Comparison of ENCODE assay signal across 8 cellular contexts in genomic region chr2:70143314-70144150, GRCh38. TPM values are rescaled to one million over a fixed set of nuclear protein-coding genes. Genes with fewer than 3 reads are reported as not detected.
DNase-seq lines count a peak whose midpoint lies in the region; ATAC-seq and TF ChIP-seq lines count a peak whose summit lies in the region.

No MANE protein-coding gene starts in this region.

- H3K9ac ChIP-seq in neural progenitor cell, result peak overlapping the region; percentile 66

- no peaks in the 10 kb centered on the region for H3K36me3 ChIP-seq in neural progenitor cell

- peak; percentile 61 for DNase-seq in stimulated activated CD4-positive, alpha-beta T cell treated with anti-CD3 and anti-CD28 coated beads, Interleukin-15, amount 100 ng/mL, for 24 hours
- DNase-seq in stimulated activated CD4-positive, alpha-beta T cell treated with anti-CD3 and anti-CD28 coated beads, Interleukin-12 subunit alpha, Interleukin-12 subunit beta, amount 100 ng/mL, for 4 hours, result no peak
- DNase-seq in NCI-H460 (ENCODE audit: extremely low read depth, low read depth) (peak; percentile 54), fibroblast of pulmonary artery (ENCODE audit: low read depth) (peak; percentile 61), neural progenitor cell (ENCODE audit: low spot score) (peak; percentile 24)
- peak; percentile 45 for DNase-seq in activated T-cell treated with anti-CD3 and anti-CD28 coated beads, Interleukin-2, amount 50 U/mL, for 4 hours

- H3K4me2 ChIP-seq in neural progenitor cell, result peak overlapping the region; percentile 77

- H3F3A ChIP-seq in neural progenitor cell (ENCODE audit: low read depth), result peaks cover 30% of the 10 kb centered on the region

- no peaks in the 10 kb centered on the region for H4K20me1 ChIP-seq in neural progenitor cell (ENCODE audit: low read depth)

- no peaks in the 10 kb centered on the region for H3K79me2 ChIP-seq in neural progenitor cell (ENCODE audit: low read depth)

- H3K36me3 Mint-ChIP-seq in activated T-cell treated with anti-CD3 and anti-CD28 coated beads, Interleukin-2, amount 50 U/mL, for 4 hours (ENCODE audit: insufficient read depth), result no peaks in the 10 kb centered on the region
- H3K36me3 Mint-ChIP-seq in neural progenitor cell, result no peaks in the 10 kb centered on the region

- H3K27me3 ChIP-seq in neural progenitor cell, result no peaks in the 10 kb centered on the region

- no peak overlapping the region for H2AFZ ChIP-seq in neural progenitor cell (replicated peaks)

- no peaks in the 10 kb centered on the region for H3K9me3 ChIP-seq in neural progenitor cell (ENCODE audit: low read depth)

- H3K4me1 Mint-ChIP-seq in activated T-cell treated with anti-CD3 and anti-CD28 coated beads, Interleukin-2, amount 50 U/mL, for 4 hours (ENCODE audit: low read depth), result peaks cover 54% of the 10 kb centered on the region
- peaks cover 33% of the 10 kb centered on the region for H3K4me1 Mint-ChIP-seq in neural progenitor cell

- peak overlapping the region; percentile 85 for H3K4me3 Mint-ChIP-seq in activated T-cell treated with anti-CD3 and anti-CD28 coated beads, Interleukin-2, amount 50 U/mL, for 4 hours
- H3K4me3 Mint-ChIP-seq in neural progenitor cell, result peak overlapping the region; percentile 64

- H3K27ac ChIP-seq in neural progenitor cell, result no peak overlapping the region

- H3K27me3 Mint-ChIP-seq in activated T-cell treated with anti-CD3 and anti-CD28 coated beads, Interleukin-2, amount 50 U/mL, for 4 hours (ENCODE audit: low read depth), result no peaks in the 10 kb centered on the region
- H3K27me3 Mint-ChIP-seq in neural progenitor cell (ENCODE audit: insufficient read depth, low read depth), result peaks cover 11% of the 10 kb centered on the region

- H3K4me3 ChIP-seq in fibroblast of pulmonary artery (replicated peaks; ENCODE audit: low read depth, low read length) (peak overlapping the region; percentile 47), neural progenitor cell (peak overlapping the region; percentile 46)

- peak overlapping the region; percentile 90 for H3K27ac Mint-ChIP-seq in neural progenitor cell

- no peaks in the 10 kb centered on the region for H3K9me3 Mint-ChIP-seq in activated T-cell treated with anti-CD3 and anti-CD28 coated beads, Interleukin-2, amount 50 U/mL, for 4 hours
- H3K9me3 Mint-ChIP-seq in neural progenitor cell, result peaks cover 6% of the 10 kb centered on the region

- peaks cover 16% of the 10 kb centered on the region for H3K4me1 ChIP-seq in neural progenitor cell

- TF ChIP-seq CTCF in fibroblast of pulmonary artery (IDR thresholded peaks at IDR 0.05; ENCODE audit: low read length, missing control alignments) (no peak), neural progenitor cell (IDR thresholded peaks at IDR 0.05) (no peak)

- ATAC-seq in activated T-cell treated with anti-CD3 and anti-CD28 coated beads, Interleukin-2, amount 50 U/mL, for 4 hours, result peak in 1 of 2 donors; percentile 7
- no peak for ATAC-seq in GM18868 (IDR thresholded peaks at IDR 0.05; ENCODE audit: unreplicated experiment)
- ATAC-seq in GM21528 (IDR thresholded peaks at IDR 0.05; ENCODE audit: low FRiP score, unreplicated experiment), result no peak

RNA-seq across cellular contexts. Expression of gene C2orf42, which starts 47.3 kb away (rescaled TPM):
- 15.5 and 15.6 TPM in 2 replicates for total RNA-seq in NCI-H460 (2014; rRNA removed; shearing (Covaris generic))
- polyA plus RNA-seq in NCI-H460 (2014; cell fraction: nucleus; rRNA removed), result 6.8 and 19.2 TPM in 2 replicates
- total RNA-seq in activated T-cell treated with anti-CD3 and anti-CD28 coated beads, Interleukin-2, amount 50 U/mL, for 4 hours, result 10 to 100 TPM; 16.7 to 20.1 (median 18.5) TPM
- total RNA-seq in neural progenitor cell (ENCODE audit: low replicate concordance), result 24.1 and 25.4 TPM in 2 replicates

RNA-seq across cellular contexts. Expression of gene PCBP1, which starts 56.3 kb away (rescaled TPM):
- total RNA-seq in NCI-H460 (2014; rRNA removed; shearing (Covaris generic)), result 26.3 and 47.8 TPM in 2 replicates
- polyA plus RNA-seq in NCI-H460 (2014; cell fraction: nucleus; rRNA removed), result 40.3 and 45.6 TPM in 2 replicates
- total RNA-seq in activated T-cell treated with anti-CD3 and anti-CD28 coated beads, Interleukin-2, amount 50 U/mL, for 4 hours, result 100 to 1,000 TPM; 427 to 493 (median 462) TPM
- total RNA-seq in neural progenitor cell (ENCODE audit: low replicate concordance), result 62.0 and 82.0 TPM in 2 replicates
